ENCODE assay signal across 11 cellular contexts in genomic region chr11:59674291-59674690, GRCh38. TPM values are rescaled to one million over a fixed set of nuclear protein-coding genes. Genes with fewer than 3 reads are reported as not detected.
"Had no signal": no experiment of that assay in that cellular context is flagged by ENCODE, and none has a peak within 500 bp of the region (broad histone marks: within the 10 kb centered on the region; RNA-seq: fewer than 3 reads in every experiment).

No MANE protein-coding gene starts in this region.

- ATAC-seq: HCT116 had no signal

- FAIRE-seq: HTR-8/SVneo had no signal

- H2AFZ ChIP-seq: GM23248 had no signal

- DNase-seq: GM23248, GOT3, H7, HFFc6, KBM-7 had no signal

- H3K9ac ChIP-seq: GM23248 had no signal

- H3K36me3 ChIP-seq: HAP-1 had no signal

- H3K4me3 ChIP-seq: GM23248, HAP-1 had no signal

- H3K27ac ChIP-seq: GM23248 had no signal

RNA-seq across cellular contexts. Expression of gene OR10V1, which starts 39.4 kb away (rescaled TPM):
- total RNA-seq: GM23248, H4, H7, HFFc6, HT-29 had no signal
- polyA plus RNA-seq: GM23248, IgD-negative memory B cell had no signal
